ENCODE assay signal across 24 cellular contexts in genomic region chr2:112290638-112291037, GRCh38.
"Had no signal": no experiment of that assay in that cellular context is flagged by ENCODE, and none has a peak within 500 bp of the region (broad histone marks: within the 10 kb centered on the region; RNA-seq: fewer than 3 reads in every experiment).

No MANE protein-coding gene starts in this region.

- H3K4me3 ChIP-seq: lower lobe of right lung, pancreas, prostate gland, skin epidermis, spleen, testis, thyroid gland, transverse colon, upper lobe of left lung, vagina had no signal

- H3K27me3 ChIP-seq: pancreas, spleen, testis, thyroid gland, transverse colon, upper lobe of left lung, vagina had no signal

- H3K27ac ChIP-seq: lower lobe of right lung, pancreas, prostate gland, skin epidermis, spleen, testis, thyroid gland, transverse colon, upper lobe of left lung, vagina had no signal

- DNase-seq: head of caudate nucleus; hypothalamus; immature natural killer cell; kidney; left ventricle myocardium superior; lower lobe of right lung; mammary epithelial cell; naive thymus-derived CD8-positive, alpha-beta T cell; pancreas; posterior cingulate gyrus; spleen; stimulated activated CD4-positive, alpha-beta T cell treated with anti-CD3 and anti-CD28 coated beads, Interleukin-4, amount 100 ng/mL, for 24 hours; stimulated activated naive CD4-positive, alpha-beta T cell treated with Interleukin-2 at 50 U/mL for 16 hours; stimulated activated naive CD8-positive, alpha-beta T cell treated with anti-CD3 and anti-CD28 coated beads, Interleukin-15, amount 100 ng/mL, for 72 hours; substantia nigra; testis; thyroid gland; transverse colon; upper lobe of left lung had no signal

- H3K9me3 ChIP-seq: lower lobe of right lung, pancreas, prostate gland, spleen, testis, thyroid gland, transverse colon, upper lobe of left lung, vagina had no signal

- ATAC-seq: left ventricle myocardium superior; lower lobe of right lung; naive thymus-derived CD8-positive, alpha-beta T cell; pancreas; sciatic nerve; stimulated activated effector memory CD8-positive, alpha-beta T cell treated with anti-CD3 and anti-CD28 coated beads, Interleukin-12 subunit alpha, Interleukin-12 subunit beta, amount 100 ng/mL, for 72 hours; stimulated activated naive CD8-positive, alpha-beta T cell treated with anti-CD3 and anti-CD28 coated beads, Interleukin-15, amount 100 ng/mL, for 72 hours had no signal

- H3K36me3 ChIP-seq: lower lobe of right lung, pancreas, prostate gland, spleen, thyroid gland, transverse colon, upper lobe of left lung, vagina had no signal

- H3K4me1 ChIP-seq: lower lobe of right lung, pancreas, prostate gland, spleen, testis, thyroid gland, upper lobe of left lung, vagina had no signal
